8 cellular contexts compared by ENCODE assay signal in genomic region chr5:142800776-142801494, GRCh38. TPM values are rescaled to one million over a fixed set of nuclear protein-coding genes. Genes with fewer than 3 reads are reported as not detected.
A peak's percentile ranks its signal among the peaks of the same experiment; 100 is the strongest.
DNase-seq lines count a peak whose midpoint lies in the region; ATAC-seq and TF ChIP-seq lines count a peak whose summit lies in the region.

No MANE protein-coding gene starts in this region.

- peaks cover 97% of the 10 kb centered on the region for H3K4me1 Mint-ChIP-seq in CD14-positive monocyte

- no peaks in the 10 kb centered on the region for H3K4me1 ChIP-seq in Karpas-422 (ENCODE audit: low read length)
- no peaks in the 10 kb centered on the region for H3K4me1 ChIP-seq in ovary (ENCODE audit: insufficient read depth)

- 84 to 91% (median 88%) methylated on average over 6 of the region's 6 CpGs for WGBS in ovary, 3 donors

- no peaks in the 10 kb centered on the region for H3K9me3 ChIP-seq in Karpas-422 (ENCODE audit: low read length)
- no peaks in the 10 kb centered on the region for H3K9me3 ChIP-seq in ovary

- no peak overlapping the region for H3K4me3 ChIP-seq in Karpas-422 (ENCODE audit: low read length)
- H3K4me3 ChIP-seq in ovary = no peak overlapping the region

- no peak overlapping the region for H3K4me2 ChIP-seq in Karpas-422 (ENCODE audit: low read depth, low read length, poor library complexity, severe bottlenecking)

- DNase-seq in CD14-positive monocyte (ENCODE audit: low spot score) = peak; percentile 62
- DNase-seq in activated T-helper 9 cell treated with anti-CD3 and anti-CD28 coated beads, Interleukin-2, amount 50 U/mL, for 16 hours (ENCODE audit: low read depth) = peak; percentile 4
- no peak for DNase-seq in Karpas-422
- no peak for DNase-seq in NCI-H187 (lab: John Stamatoyannopoulos, UW)
- no peak for DNase-seq in NCI-H510A (lab: John Stamatoyannopoulos, UW)
- DNase-seq in ovary = no peak

- TF ChIP-seq POLR2A in ovary (IDR thresholded peaks at IDR 0.05) = no peak

- TF ChIP-seq CTCF in CD14-positive monocyte (IDR thresholded peaks at IDR 0.05) = no peak
- TF ChIP-seq CTCF in ovary (IDR thresholded peaks at IDR 0.05) = no peak

- no peak for TF ChIP-seq EP300 in ovary (IDR thresholded peaks at IDR 0.05)

- no peak overlapping the region for H2AFZ ChIP-seq in Karpas-422 (ENCODE audit: low read length)

- H3K36me3 ChIP-seq in Karpas-422 (ENCODE audit: insufficient read depth, low read length) (no peaks in the 10 kb centered on the region), ovary (no peaks in the 10 kb centered on the region)

- H3K27me3 Mint-ChIP-seq in CD14-positive monocyte (ENCODE audit: low read depth in 3 of 3) = peaks cover 0 to 6% (median 2%) of the 10 kb centered on the region in 3 donors

- intact Hi-C loops in CD14-positive monocyte (cut with micrococcal nuclease) = loop anchor here in 1 of 2 donors (10.0 kb wide), 1 partner anchor 204 kb away; no protein-coding TSS in a partner anchor
- intact Hi-C loops in ovary (cut with DNase I) = no loop called here

- peak overlapping the region; percentile 98 to 100 (median 99) for H3K27ac Mint-ChIP-seq in CD14-positive monocyte

- H3K27me3 ChIP-seq in Karpas-422 (ENCODE audit: low read length) (no peaks in the 10 kb centered on the region), ovary (no peaks in the 10 kb centered on the region)

- H3K79me2 ChIP-seq in Karpas-422 (ENCODE audit: low read length) = no peaks in the 10 kb centered on the region

- peaks cover 43 to 74% of the 10 kb centered on the region in 2 donors for H3K36me3 Mint-ChIP-seq in CD14-positive monocyte

- H3K27ac ChIP-seq in Karpas-422 (ENCODE audit: low read length) (no peak overlapping the region), ovary (no peak overlapping the region)

- peak overlapping the region; percentile 43 to 53 for H3K4me3 Mint-ChIP-seq in CD14-positive monocyte

- H3K9me2 ChIP-seq in Karpas-422 (replicated peaks; ENCODE audit: insufficient read depth, low read length) = no peaks in the 10 kb centered on the region

- H3K9me3 Mint-ChIP-seq in CD14-positive monocyte = no peaks in the 10 kb centered on the region

- ATAC-seq in GM21367 (IDR thresholded peaks at IDR 0.05; ENCODE audit: unreplicated experiment) (peak; percentile 90), HG03558 (IDR thresholded peaks at IDR 0.05; ENCODE audit: extremely low read depth, unreplicated experiment) (peak; percentile 84)

- no peak overlapping the region for H3K9ac ChIP-seq in Karpas-422 (ENCODE audit: low read length)

- no peaks in the 10 kb centered on the region for H4K20me1 ChIP-seq in Karpas-422 (ENCODE audit: insufficient read depth, low read depth, low read length)

RNA-seq across cellular contexts. Expression of gene ARHGAP26, which starts 30.8 kb away (rescaled TPM):
- polyA plus RNA-seq in CD14-positive monocyte (10 to 100 TPM; 26.5 to 28.7 TPM), ovary (10 to 100 TPM in 1 of 2 donors, 1 to 10 TPM in 1; 1.9 to 12.0 TPM)
- 21.8 and 39.8 TPM in 2 replicates for total RNA-seq in Karpas-422 (2014; rRNA removed; shearing (Covaris generic); ENCODE audit: low replicate concordance)
- 10 to 100 TPM in 4 of 7 donors, 1 to 10 TPM in 3; 7.1 to 47.1 (median 16.2) TPM for total RNA-seq in ovary

Comparison
In these comparisons a context has a peak if more than half of its experiments do, and no peak if none do; other contexts are left out.
1. DNase-seq: peak in CD14-positive monocyte (single experiment) and activated T-helper 9 cell treated with anti-CD3 and anti-CD28 coated beads, Interleukin-2, amount 50 U/mL, for 16 hours (single experiment); none in Karpas-422 (single experiment), NCI-H187 (0 of 2), NCI-H510A (single experiment) and ovary (0 of 5).